In the genomic region with DNA sequence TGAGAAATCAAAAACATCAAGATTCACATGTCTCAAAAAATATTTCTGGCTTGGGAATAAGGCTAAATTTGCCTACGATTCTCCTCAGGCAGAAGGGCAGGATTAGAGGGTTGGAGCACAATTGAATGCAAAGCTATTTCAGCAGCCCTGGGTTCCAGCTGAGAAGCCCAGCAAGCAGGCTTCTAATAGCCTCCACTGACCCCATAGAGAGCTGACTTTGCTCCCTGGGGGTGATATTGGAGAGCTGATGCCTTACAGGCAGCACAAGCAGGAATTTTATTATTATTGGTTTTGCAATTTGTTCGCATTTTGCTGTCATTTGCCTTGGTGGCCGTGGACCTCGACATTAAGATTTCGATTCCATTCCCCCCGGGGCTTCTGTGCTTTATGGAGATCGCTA, we compare ENCODE assay signal across 24 cellular contexts.
DNase-seq lines count a peak whose midpoint lies in the region; ATAC-seq and TF ChIP-seq lines count a peak whose summit lies in the region.
"Had no signal": no experiment of that assay in that cellular context is flagged by ENCODE, and none has a peak within 500 bp of the region (broad histone marks: within the 10 kb centered on the region; RNA-seq: fewer than 3 reads in every experiment).

No MANE protein-coding gene starts in this region.

- no peak overlapping the region for H2AK5ac ChIP-seq in mesendoderm (ENCODE audit: low read length)

- H4K20me1 ChIP-seq in smooth muscle cell (ENCODE audit: low read depth), result no peaks in the 10 kb centered on the region

- H3K4me1 Mint-ChIP-seq in WTC11, result peaks cover 21% of the 10 kb centered on the region

- H4K8ac ChIP-seq in mesendoderm (ENCODE audit: low read depth, low read length), result no peak overlapping the region

- H3K4me3 Mint-ChIP-seq in WTC11, result no peak overlapping the region
- H3K4me3 Mint-ChIP-seq: H9 had no signal

- H3K27me3 ChIP-seq in mesendoderm (ENCODE audit: insufficient read depth, low read length, poor library complexity) (no peaks in the 10 kb centered on the region), smooth muscle cell (ENCODE audit: low read depth) (no peaks in the 10 kb centered on the region)
- H3K27me3 ChIP-seq: MG63 had no signal

- POLR2A ChIA-PET in WTC11 (lab: Charles Lee) (no interaction called here), GM10248 (lab: Yijun Ruan, JAX) (no interaction called here)

- no peak overlapping the region for H4K5ac ChIP-seq in mesendoderm (ENCODE audit: low read length)

- no peak overlapping the region for H2BK120ac ChIP-seq in mesendoderm (ENCODE audit: low read depth, low read length)

- H3K36me3 ChIP-seq in mesendoderm (ENCODE audit: control insufficient read depth, insufficient read depth, low read length), result no peaks in the 10 kb centered on the region
- H3K36me3 ChIP-seq in smooth muscle cell (ENCODE audit: low read depth), result no peaks in the 10 kb centered on the region
- H3K36me3 ChIP-seq: MG63 had no signal

- H3K79me1 ChIP-seq in mesendoderm (ENCODE audit: low read length), result no peaks in the 10 kb centered on the region

- TF ChIP-seq CTCF in WTC11 (IDR thresholded peaks at IDR 0.05), result no peak
- TF ChIP-seq CTCF in smooth muscle cell (IDR thresholded peaks at IDR 0.05; ENCODE audit: borderline replicate concordance, insufficient read depth, poor library complexity, severe bottlenecking), result no peak
- no peak for TF ChIP-seq CTCF in GM10248 (IDR thresholded peaks at IDR 0.05; ENCODE audit: control extremely low read depth, extremely low read depth, low read depth, missing control alignments)

- no peaks in the 10 kb centered on the region for H3K9me3 ChIP-seq in smooth muscle cell (replicated peaks; ENCODE audit: low read depth)
- H3K9me3 ChIP-seq: MG63 had no signal

- no peak overlapping the region for H3K4ac ChIP-seq in mesendoderm (ENCODE audit: low read depth, low read length)

- H3F3A ChIP-seq in smooth muscle cell (ENCODE audit: low read depth), result peaks cover 3% of the 10 kb centered on the region

- H3K27ac ChIP-seq in mesendoderm (ENCODE audit: low read depth, low read length), result no peak overlapping the region
- H3K27ac ChIP-seq in smooth muscle cell (ENCODE audit: low read depth), result peak overlapping the region; percentile 32
- H3K27ac ChIP-seq: 22Rv1, C4-2B, HL-60, RWPE1, SK-N-MC had no signal

- no peaks in the 10 kb centered on the region for H3K36me3 Mint-ChIP-seq in WTC11

- CTCF ChIA-PET in WTC11 (lab: Charles Lee) (interaction anchor here (1.0 kb wide), 1 partner anchor 143 kb away, joined by 8 read pairs; no protein-coding TSS in a partner anchor), GM10248 (lab: Yijun Ruan, JAX) (no interaction called here)

- no peak overlapping the region for H2BK15ac ChIP-seq in mesendoderm (replicated peaks; ENCODE audit: low read depth)

- H3K79me2 ChIP-seq in mesendoderm (ENCODE audit: control insufficient read depth, insufficient read depth, low read length) (no peaks in the 10 kb centered on the region), smooth muscle cell (ENCODE audit: low read depth) (no peaks in the 10 kb centered on the region)

- H3K4me1 ChIP-seq in mesendoderm (ENCODE audit: control insufficient read depth, low read depth, low read length), result peaks cover 5% of the 10 kb centered on the region
- H3K4me1 ChIP-seq in smooth muscle cell (ENCODE audit: low read depth), result peaks cover 15% of the 10 kb centered on the region

- no peak overlapping the region for H3K27ac Mint-ChIP-seq in WTC11
- H3K27ac Mint-ChIP-seq: H9 had no signal

- no peak overlapping the region for H3K9ac ChIP-seq in mesendoderm (ENCODE audit: low read length)
- H3K9ac ChIP-seq in smooth muscle cell (ENCODE audit: low read depth), result no peak overlapping the region

- peaks cover 3% of the 10 kb centered on the region; the same call in 1 of the 2 replicates for H3K27me3 Mint-ChIP-seq in WTC11 (ENCODE audit: low read depth)

- H3K4me2 ChIP-seq in mesendoderm (ENCODE audit: low read length) (no peak overlapping the region), smooth muscle cell (no peak overlapping the region)

- DNase-seq in NCI-H1417 (lab: John Stamatoyannopoulos, UW) (peak in 2 of 3 experiments; percentile 16 to 46), NCI-H1417 treated with DMSO at 0.1 percent for 48 hours (lab: John Stamatoyannopoulos, UW) (no peak), WTC11 (ENCODE audit: low spot score) (no peak), mesendoderm (peak; percentile 53), smooth muscle cell (lab: John Stamatoyannopoulos, UW; ENCODE audit: unreplicated experiment) (no peak), GM10248 (ENCODE audit: extremely low spot score) (no peak), putamen (ENCODE audit: low spot score) (no peak)
- DNase-seq: ACHN, DMS53, H9, MG63, NCI-H1436 treated with DMSO at 0.1 percent for 48 hours, NCI-H510A, NCI-H748 treated with DMSO at 0.1 percent for 48 hours, SHP77 treated with DMSO at 0.1 percent for 48 hours, SW 1271 had no signal

- H2AFZ ChIP-seq in smooth muscle cell (ENCODE audit: low read depth), result no peak overlapping the region

- H3K4me3 ChIP-seq in mesendoderm (ENCODE audit: low read length) (no peak overlapping the region), smooth muscle cell (no peak overlapping the region)
- H3K4me3 ChIP-seq: K562, MG63, SK-N-MC had no signal

- H3K23ac ChIP-seq in mesendoderm (ENCODE audit: low read length), result no peak overlapping the region

- peak; percentile 46; the same call in 1 of the 2 replicates for ATAC-seq in WTC11
- no peak for ATAC-seq in HG03442 (IDR thresholded peaks at IDR 0.05; ENCODE audit: unreplicated experiment)
- ATAC-seq: HepG2, K562 had no signal

- no CpG with 5 or more reads among the region's 7 CpGs for WGBS in mesendoderm (ENCODE audit: extremely low coverage, insufficient coverage, low lambda C conversion rate)
- 69% methylated on average over 7 of the region's 7 CpGs for WGBS in smooth muscle cell (ENCODE audit: low lambda C conversion rate)

- H2BK5ac ChIP-seq in mesendoderm (ENCODE audit: low read length), result peak overlapping the region; percentile 46

- peak overlapping the region; percentile 43 for H3K56ac ChIP-seq in mesendoderm (ENCODE audit: low read length)

- no peaks in the 10 kb centered on the region for H3K9me3 Mint-ChIP-seq in WTC11
- H3K9me3 Mint-ChIP-seq: H9 had no signal

- no peak overlapping the region for H3K18ac ChIP-seq in mesendoderm (ENCODE audit: low read length)

TF ChIP-seq in WTC11, 78 proteins besides CTCF, POLR2A, EP300 and RAD21:
- TF ChIP-seq, protein P1, sequence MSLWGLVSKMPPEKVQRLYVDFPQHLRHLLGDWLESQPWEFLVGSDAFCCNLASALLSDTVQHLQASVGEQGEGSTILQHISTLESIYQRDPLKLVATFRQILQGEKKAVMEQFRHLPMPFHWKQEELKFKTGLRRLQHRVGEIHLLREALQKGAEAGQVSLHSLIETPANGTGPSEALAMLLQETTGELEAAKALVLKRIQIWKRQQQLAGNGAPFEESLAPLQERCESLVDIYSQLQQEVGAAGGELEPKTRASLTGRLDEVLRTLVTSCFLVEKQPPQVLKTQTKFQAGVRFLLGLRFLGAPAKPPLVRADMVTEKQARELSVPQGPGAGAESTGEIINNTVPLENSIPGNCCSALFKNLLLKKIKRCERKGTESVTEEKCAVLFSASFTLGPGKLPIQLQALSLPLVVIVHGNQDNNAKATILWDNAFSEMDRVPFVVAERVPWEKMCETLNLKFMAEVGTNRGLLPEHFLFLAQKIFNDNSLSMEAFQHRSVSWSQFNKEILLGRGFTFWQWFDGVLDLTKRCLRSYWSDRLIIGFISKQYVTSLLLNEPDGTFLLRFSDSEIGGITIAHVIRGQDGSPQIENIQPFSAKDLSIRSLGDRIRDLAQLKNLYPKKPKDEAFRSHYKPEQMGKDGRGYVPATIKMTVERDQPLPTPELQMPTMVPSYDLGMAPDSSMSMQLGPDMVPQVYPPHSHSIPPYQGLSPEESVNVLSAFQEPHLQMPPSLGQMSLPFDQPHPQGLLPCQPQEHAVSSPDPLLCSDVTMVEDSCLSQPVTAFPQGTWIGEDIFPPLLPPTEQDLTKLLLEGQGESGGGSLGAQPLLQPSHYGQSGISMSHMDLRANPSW (CRISPR knock-in tag; conservative IDR thresholded peaks at IDR 0.05; ENCODE audit: low read depth), result no peak
- TF ChIP-seq, protein P2, sequence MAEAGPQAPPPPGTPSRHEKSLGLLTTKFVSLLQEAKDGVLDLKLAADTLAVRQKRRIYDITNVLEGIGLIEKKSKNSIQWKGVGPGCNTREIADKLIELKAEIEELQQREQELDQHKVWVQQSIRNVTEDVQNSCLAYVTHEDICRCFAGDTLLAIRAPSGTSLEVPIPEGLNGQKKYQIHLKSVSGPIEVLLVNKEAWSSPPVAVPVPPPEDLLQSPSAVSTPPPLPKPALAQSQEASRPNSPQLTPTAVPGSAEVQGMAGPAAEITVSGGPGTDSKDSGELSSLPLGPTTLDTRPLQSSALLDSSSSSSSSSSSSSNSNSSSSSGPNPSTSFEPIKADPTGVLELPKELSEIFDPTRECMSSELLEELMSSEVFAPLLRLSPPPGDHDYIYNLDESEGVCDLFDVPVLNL (CRISPR knock-in tag; IDR thresholded peaks at IDR 0.05; ENCODE audit: borderline replicate concordance, low read depth), result no peak
- peak; percentile 96 for TF ChIP-seq ZNF423 (CRISPR knock-in tag; IDR thresholded peaks at IDR 0.05)

Comparison
In these comparisons a context has a peak if more than half of its experiments do, and no peak if none do; other contexts are left out.
1. DNase-seq: peak in NCI-H1417 (2 of 3) and mesendoderm (single experiment); none in NCI-H1417 treated with DMSO at 0.1 percent for 48 hours (single experiment), WTC11 (single experiment), smooth muscle cell (single experiment), GM10248 (single experiment) and putamen (single experiment).